ENCODE assay signal across 7 cellular contexts in the genomic region with DNA sequence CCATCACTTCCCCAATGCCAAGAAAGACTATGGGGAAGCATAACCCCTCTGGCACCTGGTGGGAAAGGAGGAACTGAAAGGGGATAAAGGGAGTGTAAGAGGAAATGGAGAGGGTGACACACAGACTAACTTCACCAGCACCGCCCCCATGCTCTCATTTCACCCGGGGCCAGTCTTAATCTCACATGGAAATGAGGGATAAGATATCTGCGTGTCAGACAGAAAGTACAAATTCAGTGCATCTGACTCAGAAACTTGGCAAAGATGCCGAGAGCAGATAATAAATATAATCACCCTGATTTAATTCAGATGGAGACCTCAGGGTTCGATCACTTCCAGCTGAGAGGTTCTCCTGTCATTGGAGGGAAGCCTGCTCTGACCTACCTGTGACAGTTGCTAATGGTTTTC.
DNase-seq lines count a peak whose midpoint lies in the region; ATAC-seq and TF ChIP-seq lines count a peak whose summit lies in the region.

No MANE protein-coding gene starts in this region.

- H3K9me3 ChIP-seq in right atrium auricular region, result no peaks in the 10 kb centered on the region

- H3K27me3 ChIP-seq in right atrium auricular region, result no peaks in the 10 kb centered on the region

- no peak for TF ChIP-seq CTCF in right atrium auricular region (IDR thresholded peaks at IDR 0.05)
- no peak for TF ChIP-seq CTCF in GM10266 (IDR thresholded peaks at IDR 0.05; ENCODE audit: control insufficient read depth, insufficient read depth, low read depth, missing control alignments)

- peak overlapping the region; percentile 4 to 65 for H3K27ac ChIP-seq in right atrium auricular region

- no peak overlapping the region for H3K4me3 ChIP-seq in right atrium auricular region

- no peak for ATAC-seq in GM21423 (IDR thresholded peaks at IDR 0.05; ENCODE audit: unreplicated experiment)
- no peak for ATAC-seq in GM18867 (IDR thresholded peaks at IDR 0.05; ENCODE audit: unreplicated experiment)

- H3K36me3 ChIP-seq in right atrium auricular region, result no peaks in the 10 kb centered on the region

- DNase-seq in LHCN-M2 (ENCODE audit: low read depth) (peak; percentile 93), right atrium auricular region (ENCODE audit: low spot score) (peak; percentile 74), GM10266 (ENCODE audit: extremely low spot score) (no peak)
- peak in 2 of 3 experiments; percentile 10 to 19 for DNase-seq in activated CD8-positive, alpha-beta memory T cell treated with anti-CD3 and anti-CD28 coated beads for 48 hours (ENCODE audit: low read depth in 2 of 3, low spot score in 2 of 3)
- peak; percentile 27 to 54 (median 50) for DNase-seq in stimulated activated CD4-positive, alpha-beta T cell treated with anti-CD3 and anti-CD28 coated beads, TNF-alpha, amount 100 ng/mL, for 48 hours (ENCODE audit: low read depth in 3 of 3)

- peaks cover 0 to 55% of the 10 kb centered on the region in 2 donors for H3K4me1 ChIP-seq in right atrium auricular region
